Comparison of ENCODE assay signal across 17 cellular contexts in genomic region chr1:234779160-234779538, GRCh38.
A peak's percentile ranks its signal among the peaks of the same experiment; 100 is the strongest.
DNase-seq lines count a peak whose midpoint lies in the region; ATAC-seq and TF ChIP-seq lines count a peak whose summit lies in the region.
"Had no signal": no experiment of that assay in that cellular context is flagged by ENCODE, and none has a peak within 500 bp of the region (broad histone marks: within the 10 kb centered on the region; RNA-seq: fewer than 3 reads in every experiment).

No MANE protein-coding gene starts in this region.

- H3K27me3 ChIP-seq in heart left ventricle, result peaks cover 0 to 74% (median 25%) of the 10 kb centered on the region in 9 donors
- H3K27me3 ChIP-seq: thyroid gland had no signal

- WGBS in heart left ventricle, 4 donors, result 73 to 80% (median 76%) methylated on average over 7 of the region's 7 CpGs

- H3K36me3 ChIP-seq in heart left ventricle, result no peaks in the 10 kb centered on the region
- H3K36me3 ChIP-seq: heart right ventricle, lower lobe of right lung, thyroid gland, WERI-Rb-1 had no signal

- H3K9me3 ChIP-seq in heart left ventricle, result no peaks in the 10 kb centered on the region
- H3K9me3 ChIP-seq: heart right ventricle, lower lobe of right lung, thyroid gland had no signal

- DNase-seq in Right ventricle myocardium superior (peak; percentile 45), heart left ventricle (no peak), NCI-H82 (lab: John Stamatoyannopoulos, UW) (peak; percentile 89), fibroblast of gingiva (ENCODE audit: low read depth) (peak; percentile 36), hippocampal formation (lab: John Stamatoyannopoulos, UW) (no peak), HCEC 1CT (no peak)
- DNase-seq: activated CD8-positive, alpha-beta T cell treated with anti-CD3 and anti-CD28 coated beads, Interleukin-2, amount 10 ng/mL, durations not matched to agents 7 days and 5 days; activated naive CD8-positive, alpha-beta T cell treated with anti-CD3 and anti-CD28 coated beads for 36 hours; COR-L47; heart right ventricle; NCI-H1694 treated with DMSO at 0.1 percent for 48 hours; SIG-M5; stimulated activated naive B cell treated with anti-CD40 and anti-IgM and Interleukin-4, amounts not matched to agents 10 μg/mL and 1 μg/mL and 100 μg/mL, for 72 hours; thyroid gland had no signal

- no peak overlapping the region for H3K4me3 ChIP-seq in heart left ventricle
- H3K4me3 ChIP-seq: heart right ventricle, lower lobe of right lung, thyroid gland had no signal

- no peak for TF ChIP-seq POLR2A in heart left ventricle (IDR thresholded peaks at IDR 0.05)

- no peak for ATAC-seq in Right ventricle myocardium superior (ENCODE audit: poor library complexity)
- ATAC-seq in heart left ventricle, result no peak
- ATAC-seq in HG03045 (IDR thresholded peaks at IDR 0.05; ENCODE audit: unreplicated experiment), result no peak
- ATAC-seq: stimulated activated naive B cell treated with anti-CD40 and anti-IgM and Interleukin-4, amounts not matched to agents 10 μg/mL and 1 μg/mL and 100 μg/mL, for 72 hours had no signal

- no peak overlapping the region for H3K27ac ChIP-seq in heart left ventricle
- H3K27ac ChIP-seq: thyroid gland, WERI-Rb-1 had no signal

- peaks cover 0 to 34% (median 0%) of the 10 kb centered on the region in 12 donors for H3K4me1 ChIP-seq in heart left ventricle

- no peak for TF ChIP-seq CTCF in heart left ventricle (IDR thresholded peaks at IDR 0.05)

- intact Hi-C loops in Right ventricle myocardium superior (cut with DNase I), result no loop called here
- intact Hi-C loops in heart left ventricle (cut with DNase I), result no loop called here

Comparison
In these comparisons a context has a peak if more than half of its experiments do, and no peak if none do; other contexts are left out.
1. DNase-seq: peak in Right ventricle myocardium superior (single experiment), NCI-H82 (single experiment) and fibroblast of gingiva (single experiment); none in heart left ventricle (0 of 5), hippocampal formation (0 of 2) and HCEC 1CT (single experiment).